In genomic region chr9:96251451-96251850, GRCh38 we compare ENCODE assay signal across 23 cellular contexts. TPM values are rescaled to one million over a fixed set of nuclear protein-coding genes. Genes with fewer than 3 reads are reported as not detected.
DNase-seq lines count a peak whose midpoint lies in the region; ATAC-seq and TF ChIP-seq lines count a peak whose summit lies in the region.
"Had no signal": no experiment of that assay in that cellular context is flagged by ENCODE, and none has a peak within 500 bp of the region (broad histone marks: within the 10 kb centered on the region; RNA-seq: fewer than 3 reads in every experiment).

No MANE protein-coding gene starts in this region.

- POLR2A ChIA-PET in HCT116 (lab: Charles Lee) (no interaction called here), PC-9 (lab: Charles Lee; ENCODE audit: unreplicated experiment) (no interaction called here)

- WGBS in upper lobe of left lung, 2 donors = 95 to 98% methylated on average over 4 of the region's 4 CpGs

- no peak for TF ChIP-seq EP300 in upper lobe of left lung (IDR thresholded peaks at IDR 0.05)

- H3K9me2 ChIP-seq in HCT116 (ENCODE audit: insufficient read depth) (no peaks in the 10 kb centered on the region), PC-9 (ENCODE audit: insufficient read depth) (no peaks in the 10 kb centered on the region)

- no peak for ATAC-seq in HCT116
- no peak for ATAC-seq in upper lobe of left lung (ENCODE audit: low FRiP score in 2 of 2)
- ATAC-seq in stimulated activated naive CD8-positive, alpha-beta T cell treated with anti-CD3 and anti-CD28 coated beads, Interleukin-15, Interleukin-2, amounts not matched to agents 100 U/mL and 50 U/mL, for 24 hours = no peak
- ATAC-seq: SK-N-SH treated with all-trans-retinoic acid at 6 μM for 48 hours had no signal

- H3K36me3 ChIP-seq in HCT116 (ENCODE audit: control insufficient read depth in 1 of 2, insufficient read depth in 2 of 2, low read length in 2 of 2) = no peaks in the 10 kb centered on the region
- no peaks in the 10 kb centered on the region for H3K36me3 ChIP-seq in PC-9 (ENCODE audit: low read depth)
- H3K36me3 ChIP-seq in upper lobe of left lung = no peaks in the 10 kb centered on the region
- H3K36me3 ChIP-seq: HAP-1 had no signal

- H3K79me2 ChIP-seq in HCT116 (ENCODE audit: insufficient read depth, low read length) = no peaks in the 10 kb centered on the region
- no peaks in the 10 kb centered on the region for H3K79me2 ChIP-seq in PC-9 (ENCODE audit: low read depth)

- BruUV-seq in HCT116 (replicated peaks; lab: Mats Ljungman, UMichigan) = no TSS peak
- no TSS peak for BruUV-seq in PC-9 (replicated peaks; lab: Mats Ljungman, UMichigan)

- TF ChIP-seq CTCF in HCT116 (IDR thresholded peaks at IDR 0.05 in 2 of 3, conservative IDR thresholded peaks at IDR 0.05 in 1 of 3; ENCODE audit: borderline replicate concordance in 1 of 3, insufficient read depth in 1 of 3, low read depth in 2 of 3, low read length in 2 of 3) (no peak), fibroblast of mammary gland (conservative IDR thresholded peaks at IDR 0.05; ENCODE audit: control insufficient read depth, insufficient read depth, low read depth, low read length) (no peak), PC-9 (conservative IDR thresholded peaks at IDR 0.05) (no peak), upper lobe of left lung (IDR thresholded peaks at IDR 0.05) (no peak)

- no peaks in the 10 kb centered on the region for H4K20me1 ChIP-seq in HCT116 (ENCODE audit: insufficient read depth)
- no peaks in the 10 kb centered on the region for H4K20me1 ChIP-seq in PC-9 (ENCODE audit: insufficient read depth)

- H3K9me3 ChIP-seq in HCT116 (ENCODE audit: control insufficient read depth in 1 of 2, insufficient read depth in 1 of 2, low read depth in 1 of 2, low read length in 2 of 2) = no peaks in the 10 kb centered on the region
- H3K9me3 ChIP-seq in PC-9 (ENCODE audit: insufficient read depth, low read depth) = no peaks in the 10 kb centered on the region
- no peaks in the 10 kb centered on the region for H3K9me3 ChIP-seq in upper lobe of left lung
- H3K9me3 ChIP-seq: HAP-1 had no signal

- no peak overlapping the region for H3K9ac ChIP-seq in HCT116 (ENCODE audit: low read length)

- H3K27ac ChIP-seq in HCT116 (ENCODE audit: low read depth, low read length) = no peak overlapping the region
- no peak overlapping the region for H3K27ac ChIP-seq in PC-9
- H3K27ac ChIP-seq in upper lobe of left lung = no peak overlapping the region

- H3F3A ChIP-seq in PC-9 (ENCODE audit: insufficient read depth, low read depth) = no peaks in the 10 kb centered on the region

- RAD21 ChIA-PET in HCT116 (lab: Charles Lee; ENCODE audit: low non-redundant PET in 1 of 2, low total read pairs in 2 of 2, uncharacterized antibody in 2 of 2, unreplicated experiment in 2 of 2) = no interaction called here

- TF ChIP-seq POLR2A in HCT116 (IDR thresholded peaks at IDR 0.05; ENCODE audit: borderline replicate concordance, extremely low read depth, insufficient read depth, insufficient read length) (no peak), upper lobe of left lung (IDR thresholded peaks at IDR 0.05) (no peak)

- H3K4me2 ChIP-seq in HCT116 (ENCODE audit: low read length) = no peak overlapping the region
- H3K4me2 ChIP-seq in PC-9 = no peak overlapping the region

- DNase-seq in HCT116 (ENCODE audit: low read depth, low spot score) (no peak), RKO (ENCODE audit: low spot score) (peak; percentile 62), fibroblast of mammary gland (ENCODE audit: low read depth) (peak; percentile 14), hippocampal formation (lab: John Stamatoyannopoulos, UW) (no peak), PC-9 (no peak), upper lobe of left lung (no peak)
- DNase-seq in stimulated activated naive CD8-positive, alpha-beta T cell treated with anti-CD3 and anti-CD28 coated beads, Interleukin-15, Interleukin-2, amounts not matched to agents 100 U/mL and 50 U/mL, for 24 hours = no peak
- DNase-seq: CD4-positive, alpha-beta T cell; COR-L47; DMS 273 treated with DMSO at 0.1 percent for 48 hours; DMS79 treated with DMSO at 0.1 percent for 48 hours; NCI-H1694; NCI-H2081; NCI-H2171 treated with DMSO at 0.1 percent for 48 hours; NCI-H446 treated with DMSO at 0.1 percent for 48 hours; NCI-H526 treated with DMSO at 0.1 percent for 48 hours; OCI-M1; RPMI8226 had no signal

- H3K27me3 ChIP-seq in HCT116 (ENCODE audit: insufficient read depth, low read length) (no peaks in the 10 kb centered on the region), PC-9 (ENCODE audit: insufficient read depth, low read depth) (no peaks in the 10 kb centered on the region), upper lobe of left lung (no peaks in the 10 kb centered on the region)

- CTCF ChIA-PET in HCT116 (lab: Charles Lee) = no interaction called here
- CTCF ChIA-PET in PC-9 (lab: Charles Lee) = no interaction called here

- H3K4me1 ChIP-seq in HCT116 (ENCODE audit: control insufficient read depth in 1 of 2, insufficient read depth in 2 of 2, low read length in 2 of 2) = peaks cover 7% of the 10 kb centered on the region in 2 experiments; a peak in 3 of 4 replicates
- no peaks in the 10 kb centered on the region for H3K4me1 ChIP-seq in PC-9 (replicated peaks; ENCODE audit: insufficient read depth)
- no peaks in the 10 kb centered on the region for H3K4me1 ChIP-seq in upper lobe of left lung

- intact Hi-C loops in HCT116 (cut with micrococcal nuclease) = no loop called here
- intact Hi-C loops in PC-9 (cut with micrococcal nuclease; ENCODE audit: unreplicated experiment) = no loop called here

- H2AFZ ChIP-seq in HCT116 (ENCODE audit: low read depth, low read length, poor library complexity, severe bottlenecking) (no peak overlapping the region), PC-9 (no peak overlapping the region)

- no peak for TF ChIP-seq RAD21 in HCT116 (IDR thresholded peaks at IDR 0.05; ENCODE audit: low read depth)

- H3K4me3 ChIP-seq in HCT116 (replicated peaks in 1 of 2; ENCODE audit: low read depth in 1 of 2, low read length in 2 of 2) (no peak overlapping the region), fibroblast of mammary gland (ENCODE audit: control insufficient read depth, low read depth, low read length) (no peak overlapping the region), PC-9 (no peak overlapping the region), upper lobe of left lung (no peak overlapping the region)
- H3K4me3 ChIP-seq: HAP-1 had no signal

TF ChIP-seq in HCT116, 20 proteins besides CTCF, POLR2A, EP300 and RAD21:
- TF ChIP-seq EGR1 (IDR thresholded peaks at IDR 0.05; ENCODE audit: low read depth) (no peak), CBX3 (IDR thresholded peaks at IDR 0.05; ENCODE audit: low read depth) (no peak), ELF1 (IDR thresholded peaks at IDR 0.05; ENCODE audit: borderline replicate concordance, low read depth) (no peak), JUND (IDR thresholded peaks at IDR 0.05) (0 out of 2 replicates have a peak, but pooled peaks have one; percentile 12), SRF (IDR thresholded peaks at IDR 0.05; ENCODE audit: low read depth) (no peak), EZH2phosphoT487 (IDR thresholded peaks at IDR 0.05; ENCODE audit: borderline replicate concordance) (no peak), ZNF274 (IDR thresholded peaks at IDR 0.05; ENCODE audit: low read depth, low read length) (no peak), FOSL1 (IDR thresholded peaks at IDR 0.05; ENCODE audit: low read depth) (peak; percentile 54)
- TF ChIP-seq, protein P1, sequence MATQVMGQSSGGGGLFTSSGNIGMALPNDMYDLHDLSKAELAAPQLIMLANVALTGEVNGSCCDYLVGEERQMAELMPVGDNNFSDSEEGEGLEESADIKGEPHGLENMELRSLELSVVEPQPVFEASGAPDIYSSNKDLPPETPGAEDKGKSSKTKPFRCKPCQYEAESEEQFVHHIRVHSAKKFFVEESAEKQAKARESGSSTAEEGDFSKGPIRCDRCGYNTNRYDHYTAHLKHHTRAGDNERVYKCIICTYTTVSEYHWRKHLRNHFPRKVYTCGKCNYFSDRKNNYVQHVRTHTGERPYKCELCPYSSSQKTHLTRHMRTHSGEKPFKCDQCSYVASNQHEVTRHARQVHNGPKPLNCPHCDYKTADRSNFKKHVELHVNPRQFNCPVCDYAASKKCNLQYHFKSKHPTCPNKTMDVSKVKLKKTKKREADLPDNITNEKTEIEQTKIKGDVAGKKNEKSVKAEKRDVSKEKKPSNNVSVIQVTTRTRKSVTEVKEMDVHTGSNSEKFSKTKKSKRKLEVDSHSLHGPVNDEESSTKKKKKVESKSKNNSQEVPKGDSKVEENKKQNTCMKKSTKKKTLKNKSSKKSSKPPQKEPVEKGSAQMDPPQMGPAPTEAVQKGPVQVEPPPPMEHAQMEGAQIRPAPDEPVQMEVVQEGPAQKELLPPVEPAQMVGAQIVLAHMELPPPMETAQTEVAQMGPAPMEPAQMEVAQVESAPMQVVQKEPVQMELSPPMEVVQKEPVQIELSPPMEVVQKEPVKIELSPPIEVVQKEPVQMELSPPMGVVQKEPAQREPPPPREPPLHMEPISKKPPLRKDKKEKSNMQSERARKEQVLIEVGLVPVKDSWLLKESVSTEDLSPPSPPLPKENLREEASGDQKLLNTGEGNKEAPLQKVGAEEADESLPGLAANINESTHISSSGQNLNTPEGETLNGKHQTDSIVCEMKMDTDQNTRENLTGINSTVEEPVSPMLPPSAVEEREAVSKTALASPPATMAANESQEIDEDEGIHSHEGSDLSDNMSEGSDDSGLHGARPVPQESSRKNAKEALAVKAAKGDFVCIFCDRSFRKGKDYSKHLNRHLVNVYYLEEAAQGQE (IDR thresholded peaks at IDR 0.05; ENCODE audit: low read depth) = no peak

RNA-seq across cellular contexts. Expression of gene HSD17B3, which starts 50.5 kb away (rescaled TPM):
- total RNA-seq in HCT116 (2021; ENCODE audit: unreplicated experiment) (0.37 TPM), PC-9 (2021) (0.38 TPM in 1 of 2 replicates, not detected in the other), upper lobe of left lung (1 to 10 TPM in 3 of 6 donors, not detected in 3; 1.0 to 7.3 (median 1.0) TPM)
- polyA plus RNA-seq in HCT116 (2012) = 0.17 and 0.20 TPM in 2 replicates
- total RNA-seq: G401 had no signal
- polyA plus RNA-seq: BJ, IgD-negative memory B cell had no signal

Comparison
In these comparisons a context has a peak if more than half of its experiments do, and no peak if none do; other contexts are left out.
1. DNase-seq: peak in RKO (single experiment) and fibroblast of mammary gland (single experiment); none in HCT116 (single experiment), hippocampal formation (0 of 2), PC-9 (0 of 2), upper lobe of left lung (0 of 2) and stimulated activated naive CD8-positive, alpha-beta T cell treated with anti-CD3 and anti-CD28 coated beads, Interleukin-15, Interleukin-2, amounts not matched to agents 100 U/mL and 50 U/mL, for 24 hours (single experiment).